ENCODE assay signal across 8 cellular contexts in the genomic region with DNA sequence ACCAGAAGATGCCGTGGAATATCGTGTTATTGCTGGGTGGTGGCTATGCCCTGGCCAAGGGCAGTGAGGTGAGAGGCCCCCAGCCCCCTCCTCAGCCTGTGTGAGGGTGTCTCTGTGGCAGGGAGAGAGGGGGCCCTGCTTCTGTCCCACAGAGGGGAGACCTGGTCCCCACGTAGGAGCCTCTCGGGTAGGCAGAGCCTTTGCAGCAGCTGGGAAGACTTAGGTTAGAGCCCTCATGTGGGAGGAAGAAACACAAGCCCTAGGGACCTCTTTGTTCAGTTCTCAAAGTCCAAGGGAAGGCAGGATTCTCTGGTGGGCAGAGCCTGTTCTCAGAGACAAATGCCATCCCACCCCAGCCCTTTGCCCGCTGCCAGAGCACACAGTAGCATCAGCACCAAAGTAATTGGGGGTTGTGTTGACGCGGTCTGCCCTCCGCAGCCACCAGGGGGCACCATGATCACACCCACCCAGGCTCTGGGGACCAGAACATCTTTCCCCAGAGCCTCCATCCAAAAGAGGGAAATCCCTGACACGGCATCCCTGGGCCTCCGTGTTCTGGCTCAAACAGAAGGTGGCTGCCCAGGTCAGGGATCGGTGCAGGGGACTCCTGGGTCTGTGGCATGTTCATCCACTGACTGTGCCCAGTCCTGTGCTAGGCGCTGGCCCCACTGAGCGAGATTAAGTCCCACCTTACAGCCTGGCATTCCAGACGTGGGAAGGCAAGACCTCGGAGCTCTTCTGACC. TPM values are rescaled to one million over a fixed set of nuclear protein-coding genes. Genes with fewer than 3 reads are reported as not detected.
DNase-seq lines count a peak whose midpoint lies in the region; ATAC-seq, FAIRE-seq and TF ChIP-seq lines count a peak whose summit lies in the region.

No MANE protein-coding gene starts in this region.

- H3K4me1 ChIP-seq in adipocyte (ENCODE audit: control insufficient read depth, insufficient read depth, low read length) (no peaks in the 10 kb centered on the region), left ventricle myocardium inferior (no peaks in the 10 kb centered on the region)

- H3K36me3 ChIP-seq in adipocyte (ENCODE audit: control insufficient read depth, insufficient read depth, low read length, severe bottlenecking) = no peaks in the 10 kb centered on the region
- H3K36me3 ChIP-seq in left ventricle myocardium inferior = no peaks in the 10 kb centered on the region

- ATAC-seq in sciatic nerve = peak; percentile 69
- ATAC-seq in GM19035 (IDR thresholded peaks at IDR 0.05; ENCODE audit: unreplicated experiment) = no peak

- peak; percentile 97 for FAIRE-seq in GM12891 (lab: Jason Lieb, UNC)

- no peak overlapping the region for H3K4me3 ChIP-seq in adipocyte (ENCODE audit: low read length)
- no peak overlapping the region for H3K4me3 ChIP-seq in left ventricle myocardium inferior

- intact Hi-C loops in left ventricle myocardium inferior (cut with micrococcal nuclease) (loop anchor here (5.0 kb wide), 1 partner anchor 118 kb away; a partner anchor contains a TSS), sciatic nerve (cut with DNase I) (no loop called here)

- H3K27me3 ChIP-seq in adipocyte (replicated peaks; ENCODE audit: control insufficient read depth, insufficient read depth, low read length) (peaks cover 36% of the 10 kb centered on the region), left ventricle myocardium inferior (ENCODE audit: low read depth) (peaks cover 70% of the 10 kb centered on the region)

- no peak overlapping the region for H3K9ac ChIP-seq in adipocyte (ENCODE audit: low read length)

- H3K27ac ChIP-seq in left ventricle myocardium inferior (replicated peaks) = no peak overlapping the region

- no peak for TF ChIP-seq POLR2A in GM12891 (IDR thresholded peaks at IDR 0.05; ENCODE audit: low read depth, low read length)

- DNase-seq in 8988T = peak; percentile 99
- peak; percentile 93 for DNase-seq in GM12891 (ENCODE audit: insufficient read length, low spot score)
- peak; percentile 36 for DNase-seq in MV-4-11 (lab: John Stamatoyannopoulos, UW)
- peak; percentile 61 for DNase-seq in SW480 (ENCODE audit: low spot score)
- peak; percentile 87 for DNase-seq in adipocyte (ENCODE audit: low read depth)
- peak; percentile 66 for DNase-seq in left ventricle myocardium inferior
- DNase-seq in sciatic nerve (ENCODE audit: low spot score) = peak; percentile 79

- peak; percentile 89 for TF ChIP-seq CTCF in left ventricle myocardium inferior (IDR thresholded peaks at IDR 0.05; ENCODE audit: borderline replicate concordance)

- H3K9me3 ChIP-seq in adipocyte (ENCODE audit: control insufficient read depth, low read length) (no peaks in the 10 kb centered on the region), left ventricle myocardium inferior (replicated peaks) (no peaks in the 10 kb centered on the region)

TF ChIP-seq in GM12891, 5 proteins besides CTCF, POLR2A, EP300 and RAD21:
- TF ChIP-seq TAF1 (IDR thresholded peaks at IDR 0.05; ENCODE audit: low read depth, low read length) (no peak), POLR2AphosphoS5 (IDR thresholded peaks at IDR 0.05; ENCODE audit: low read depth, low read length) (no peak), PAX5 (IDR thresholded peaks at IDR 0.05; ENCODE audit: insufficient read depth, low read length, severe bottlenecking) (no peak), POU2F2 (IDR thresholded peaks at IDR 0.05; ENCODE audit: low read depth, low read length) (no peak), SPI1 (IDR thresholded peaks at IDR 0.05; ENCODE audit: low read depth, low read length) (no peak)
TF ChIP-seq in GM12891: peak in this region for 0.

RNA-seq across cellular contexts. Expression of a gene that starts 11.5 kb away (rescaled TPM):
- not detected for polyA plus RNA-seq in GM12891 (2012; ENCODE audit: low read depth, missing spikeins)
- total RNA-seq in left ventricle myocardium inferior (not detected), sciatic nerve (not detected)

RNA-seq across cellular contexts. Expression of a gene that starts 21.2 kb away (rescaled TPM):
- 0.04 TPM for polyA plus RNA-seq in GM12891 (2012; ENCODE audit: low read depth, missing spikeins)
- total RNA-seq in left ventricle myocardium inferior (not detected), sciatic nerve (not detected)

RNA-seq across cellular contexts. Expression of a gene that starts 57.8 kb away (rescaled TPM):
- polyA plus RNA-seq in GM12891 (2012; ENCODE audit: low read depth, missing spikeins) = 63.6 TPM
- total RNA-seq in left ventricle myocardium inferior = 22.5 TPM
- 28.3 TPM for total RNA-seq in sciatic nerve

Comparison
In these comparisons a context has a peak if more than half of its experiments do, and no peak if none do; other contexts are left out.
1. DNase-seq: peak in every context shown above with its lines; median percentile 99 in 8988T; 93 in GM12891; 87 in adipocyte; 79 in sciatic nerve; 66 in left ventricle myocardium inferior; 61 in SW480; 36 in MV-4-11.